8 cellular contexts compared by ENCODE assay signal in genomic region chr10:1420663-1421362, GRCh38.
DNase-seq lines count a peak whose midpoint lies in the region; ATAC-seq and TF ChIP-seq lines count a peak whose summit lies in the region.

No MANE protein-coding gene starts in this region.

- peak; percentile 90 for DNase-seq in DMS53 (lab: John Stamatoyannopoulos, UW)
- peak; percentile 11 to 37 for DNase-seq in HL-60 (ENCODE audit: low read depth in 1 of 2, low spot score in 1 of 2)
- peak; percentile 73 for DNase-seq in NCI-H82 (lab: John Stamatoyannopoulos, UW)
- DNase-seq in activated CD8-positive, alpha-beta memory T cell treated with anti-CD3 and anti-CD28 coated beads, Interleukin-2, amount 10 ng/mL, durations not matched to agents 7 days and 5 days, result peak; percentile 76
- DNase-seq in esophagus muscularis mucosa (ENCODE audit: extremely low spot score), result no peak
- DNase-seq in neuronal stem cell (ENCODE audit: low spot score), result peak; percentile 77
- DNase-seq in ureter (ENCODE audit: low spot score), result peak; percentile 73

- H3K79me1 ChIP-seq in neuronal stem cell (ENCODE audit: low read depth, low read length), result no peaks in the 10 kb centered on the region

- H3K9me3 ChIP-seq in esophagus muscularis mucosa, result no peaks in the 10 kb centered on the region
- no peaks in the 10 kb centered on the region for H3K9me3 ChIP-seq in neuronal stem cell (replicated peaks in 1 of 2; ENCODE audit: control insufficient read depth in 2 of 2, insufficient read depth in 1 of 2, low read depth in 1 of 2, low read length in 2 of 2)

- CTCF ChIA-PET in activated CD8-positive, alpha-beta memory T cell treated with anti-CD3 and anti-CD28 coated beads, Interleukin-2, amount 10 ng/mL, durations not matched to agents 7 days and 5 days (lab: Charles Lee), result interaction anchor here (0.7 to 2.0 kb wide), 9 partner anchors 8 to 1041 kb away, joined by 3 to 9 read pairs (median 3); no protein-coding TSS in a partner anchor

- H4K91ac ChIP-seq in neuronal stem cell (ENCODE audit: low read depth, low read length, poor library complexity), result no peak overlapping the region

- H3K4me2 ChIP-seq in neuronal stem cell (ENCODE audit: insufficient read depth, low read length, poor library complexity, severe bottlenecking), result peak overlapping the region; percentile 72

- peak overlapping the region; percentile 15 for H3K4me3 Mint-ChIP-seq in activated CD8-positive, alpha-beta memory T cell treated with anti-CD3 and anti-CD28 coated beads, Interleukin-2, amount 10 ng/mL, durations not matched to agents 7 days and 5 days

- TF ChIP-seq CTCF in HL-60 (IDR thresholded peaks at IDR 0.05; ENCODE audit: insufficient read depth, low read length) (peak; percentile 12), esophagus muscularis mucosa (IDR thresholded peaks at IDR 0.05) (peak in 2 of 3 experiments; percentile 26 to 49)

- no peak overlapping the region for H2BK15ac ChIP-seq in neuronal stem cell (ENCODE audit: low read length)

- no peaks in the 10 kb centered on the region for H3K9me3 Mint-ChIP-seq in activated CD8-positive, alpha-beta memory T cell treated with anti-CD3 and anti-CD28 coated beads, Interleukin-2, amount 10 ng/mL, durations not matched to agents 7 days and 5 days (ENCODE audit: low read depth)

- no peak overlapping the region for H2BK12ac ChIP-seq in neuronal stem cell (ENCODE audit: low read length)

- no peak for TF ChIP-seq EP300 in esophagus muscularis mucosa (IDR thresholded peaks at IDR 0.05)

- H3K23ac ChIP-seq in neuronal stem cell (ENCODE audit: low read depth, low read length, poor library complexity), result no peak overlapping the region

- peak overlapping the region; percentile 80 for H2AFZ ChIP-seq in neuronal stem cell (ENCODE audit: low read length)

- WGBS in esophagus muscularis mucosa, result 5% methylated on average over 24 of the region's 25 CpGs
- WGBS in neuronal stem cell (ENCODE audit: extremely low coverage in 2 of 2, insufficient read length in 2 of 2, insufficient replicate concordance in 1 of 2), 2 donors, result no CpG with 5 or more reads among the region's 25 CpGs

- no peak overlapping the region for H3K27ac Mint-ChIP-seq in activated CD8-positive, alpha-beta memory T cell treated with anti-CD3 and anti-CD28 coated beads, Interleukin-2, amount 10 ng/mL, durations not matched to agents 7 days and 5 days

- H2BK5ac ChIP-seq in neuronal stem cell (ENCODE audit: low read length), result no peak overlapping the region

- H3K4me1 Mint-ChIP-seq in activated CD8-positive, alpha-beta memory T cell treated with anti-CD3 and anti-CD28 coated beads, Interleukin-2, amount 10 ng/mL, durations not matched to agents 7 days and 5 days, result peaks cover 6% of the 10 kb centered on the region

- TF ChIP-seq POLR2A in esophagus muscularis mucosa (IDR thresholded peaks at IDR 0.05; ENCODE audit: low read depth), result no peak

- H4K8ac ChIP-seq in neuronal stem cell (ENCODE audit: low read depth, low read length), result no peak overlapping the region

- intact Hi-C loops in esophagus muscularis mucosa (cut with DNase I), result no loop called here

- H3K27me3 Mint-ChIP-seq in activated CD8-positive, alpha-beta memory T cell treated with anti-CD3 and anti-CD28 coated beads, Interleukin-2, amount 10 ng/mL, durations not matched to agents 7 days and 5 days, result peaks cover 18% of the 10 kb centered on the region

- no peak overlapping the region for H2BK120ac ChIP-seq in neuronal stem cell (ENCODE audit: low read depth, low read length)

- peak overlapping the region; percentile 32 for H3K18ac ChIP-seq in neuronal stem cell (ENCODE audit: low read length)

- no peaks in the 10 kb centered on the region for H3K36me3 Mint-ChIP-seq in activated CD8-positive, alpha-beta memory T cell treated with anti-CD3 and anti-CD28 coated beads, Interleukin-2, amount 10 ng/mL, durations not matched to agents 7 days and 5 days

- H3K4me3 ChIP-seq in HL-60 (replicated peaks; ENCODE audit: insufficient read depth, low read length) (no peak overlapping the region), esophagus muscularis mucosa (peak overlapping the region in 2 of 4 donors; percentile 10 to 20), neuronal stem cell (ENCODE audit: low read length in 2 of 2) (peak overlapping the region in 1 of 2 donors; percentile 71)

- H3K36me3 ChIP-seq in esophagus muscularis mucosa (no peaks in the 10 kb centered on the region), neuronal stem cell (replicated peaks in 1 of 2; ENCODE audit: control insufficient read depth in 2 of 2, insufficient read depth in 2 of 2, low read length in 2 of 2) (no peaks in the 10 kb centered on the region)

- ATAC-seq in GM21390 (IDR thresholded peaks at IDR 0.05; ENCODE audit: unreplicated experiment), result peak; percentile 94
- ATAC-seq in activated CD8-positive, alpha-beta memory T cell treated with anti-CD3 and anti-CD28 coated beads, Interleukin-2, amount 10 ng/mL, durations not matched to agents 7 days and 5 days, result peak; percentile 86

- H3K9ac ChIP-seq in neuronal stem cell (ENCODE audit: low read depth, low read length, poor library complexity), result no peak overlapping the region

- H3K4me1 ChIP-seq in esophagus muscularis mucosa (peaks cover 0 to 6% (median 1%) of the 10 kb centered on the region in 4 donors), neuronal stem cell (ENCODE audit: control insufficient read depth in 2 of 2, insufficient read depth in 1 of 2, low read depth in 1 of 2, low read length in 2 of 2) (peaks cover 0 to 2% of the 10 kb centered on the region in 2 donors)

- no peak overlapping the region for H3K14ac ChIP-seq in neuronal stem cell (ENCODE audit: low read length)

- H2AK5ac ChIP-seq in neuronal stem cell (ENCODE audit: low read depth, low read length), result no peak overlapping the region

- H3K27ac ChIP-seq in HL-60 (replicated peaks) (no peak overlapping the region), esophagus muscularis mucosa (replicated peaks in 1 of 4) (no peak overlapping the region), neuronal stem cell (replicated peaks; ENCODE audit: low read length) (no peak overlapping the region)

- no peak overlapping the region for H3K4ac ChIP-seq in neuronal stem cell (ENCODE audit: low read length)

- H3K27me3 ChIP-seq in HL-60 (ENCODE audit: insufficient read depth, poor library complexity, severe bottlenecking) (no peaks in the 10 kb centered on the region), esophagus muscularis mucosa (peaks cover 0 to 73% (median 0%) of the 10 kb centered on the region in 4 donors), neuronal stem cell (ENCODE audit: control insufficient read depth in 3 of 3, insufficient read depth in 3 of 3, low read depth in 1 of 3, low read length in 3 of 3) (peaks cover 0 to 5% (median 2%) of the 10 kb centered on the region in 3 experiments)
